25 cellular contexts compared by ENCODE assay signal in the genomic region with DNA sequence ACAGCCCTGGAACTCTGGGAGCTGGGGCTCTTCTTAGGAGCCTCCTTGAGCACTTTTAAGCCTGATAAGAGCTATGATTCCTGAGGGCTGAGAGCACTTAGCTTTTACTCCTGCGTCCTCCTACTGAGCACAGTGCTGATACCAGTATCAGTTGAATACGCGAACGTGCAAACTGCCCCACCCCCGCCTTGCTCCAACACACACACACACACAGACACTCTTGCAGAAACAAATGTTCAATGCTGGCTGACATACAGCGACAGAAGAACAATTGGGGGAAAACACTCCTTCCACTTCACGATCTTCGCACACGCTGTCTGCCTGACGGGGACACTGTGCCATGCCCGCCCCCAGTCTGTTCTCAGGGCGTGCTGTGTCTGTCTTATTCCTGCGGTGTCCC. TPM values are rescaled to one million over a fixed set of nuclear protein-coding genes. Genes with fewer than 3 reads are reported as not detected.
A peak's percentile ranks its signal among the peaks of the same experiment; 100 is the strongest.
DNase-seq lines count a peak whose midpoint lies in the region; FAIRE-seq and TF ChIP-seq lines count a peak whose summit lies in the region.
"Had no signal": no experiment of that assay in that cellular context is flagged by ENCODE, and none has a peak within 500 bp of the region (broad histone marks: within the 10 kb centered on the region; RNA-seq: fewer than 3 reads in every experiment).

No MANE protein-coding gene starts in this region.

- H3K4me1 ChIP-seq in kidney (ENCODE audit: control insufficient read depth in 1 of 2, insufficient read depth in 1 of 2, low read depth in 1 of 2, low read length in 2 of 2): peaks cover 23 to 28% of the 10 kb centered on the region in 2 donors
- H3K4me1 ChIP-seq in small intestine (ENCODE audit: control insufficient read depth in 2 of 2, insufficient read depth in 1 of 2, low read depth in 1 of 2, low read length in 1 of 2): peaks cover 3 to 20% of the 10 kb centered on the region in 2 donors
- H3K4me1 ChIP-seq: vagina had no signal

- H3K36me3 ChIP-seq in kidney (ENCODE audit: control insufficient read depth in 1 of 2, insufficient read depth in 2 of 2, low read length in 2 of 2) (no peaks in the 10 kb centered on the region), small intestine (ENCODE audit: control insufficient read depth in 2 of 2, insufficient read depth in 2 of 2, low read length in 2 of 2) (no peaks in the 10 kb centered on the region)
- H3K36me3 ChIP-seq: BE2C, left ventricle myocardium inferior, ovary, right atrium auricular region, vagina had no signal

- no peak overlapping the region for H3K27ac ChIP-seq in kidney (ENCODE audit: low read depth in 2 of 2, low read length in 2 of 2)
- H3K27ac ChIP-seq in small intestine (ENCODE audit: low read depth in 1 of 2, low read length in 1 of 2): no peak overlapping the region
- H3K27ac ChIP-seq: left ventricle myocardium inferior, right atrium auricular region, vagina had no signal

- DNase-seq in NCI-H345 (lab: John Stamatoyannopoulos, UW): peak; percentile 46
- no peak for DNase-seq in NCI-H345 treated with DMSO at 0.1 percent for 48 hours (lab: John Stamatoyannopoulos, UW; ENCODE audit: unreplicated experiment)
- peak; percentile 37 for DNase-seq in NCI-H69 (lab: John Stamatoyannopoulos, UW)
- DNase-seq in kidney: peak; percentile 15
- peak; percentile 62 for DNase-seq in small intestine
- DNase-seq in nephron progenitor cell: no peak
- no peak for DNase-seq in ecto neural progenitor cell (ENCODE audit: low spot score)
- DNase-seq in NCI-H1092 treated with DMSO at 0.1 percent for 48 hours (lab: John Stamatoyannopoulos, UW): no peak
- DNase-seq: BE2C, Caco-2, left ventricle myocardium inferior, NCI-H146, NCI-H510A treated with DMSO at 0.1 percent for 48 hours, T-helper 9 cell had no signal

- peaks cover 84% of the 10 kb centered on the region for H3K4me1 Mint-ChIP-seq in nephron progenitor cell

- peaks cover 0 to 2% of the 10 kb centered on the region in 2 donors for H3K27me3 ChIP-seq in small intestine (ENCODE audit: control insufficient read depth in 2 of 2, insufficient read depth in 2 of 2, low read length in 2 of 2)
- H3K27me3 ChIP-seq: BE2C, ovary, right atrium auricular region, vagina had no signal

- H3K9me3 ChIP-seq in kidney (ENCODE audit: control insufficient read depth in 1 of 2, low read length in 2 of 2): no peaks in the 10 kb centered on the region
- no peaks in the 10 kb centered on the region for H3K9me3 ChIP-seq in small intestine (ENCODE audit: control insufficient read depth, low read depth)
- H3K9me3 ChIP-seq: BE2C, Caco-2, left ventricle myocardium inferior, ovary, right atrium auricular region, vagina had no signal

- H3K27me3 Mint-ChIP-seq in nephron progenitor cell (ENCODE audit: low read depth, poor library complexity): peaks cover 15% of the 10 kb centered on the region

- 22 to 41% (median 37%) methylated on average over 13 of the region's 13 CpGs for WGBS in small intestine, 3 donors

- no peak overlapping the region for H3K9ac ChIP-seq in kidney (ENCODE audit: low read length in 2 of 2)

- no peak overlapping the region for H3K4me3 ChIP-seq in kidney (ENCODE audit: low read length in 2 of 2)
- H3K4me3 ChIP-seq in small intestine (ENCODE audit: low read depth in 1 of 2, low read length in 2 of 2): no peak overlapping the region
- H3K4me3 ChIP-seq: left ventricle myocardium inferior, ovary, right atrium auricular region, vagina had no signal

- no peak for TF ChIP-seq CTCF in kidney (IDR thresholded peaks at IDR 0.05; ENCODE audit: borderline replicate concordance, extremely low read depth, insufficient read depth)
- no peak for TF ChIP-seq CTCF in nephron progenitor cell (IDR thresholded peaks at IDR 0.05)

- H3K9me3 Mint-ChIP-seq in nephron progenitor cell: no peaks in the 10 kb centered on the region
- H3K9me3 Mint-ChIP-seq: activated naive CD4-positive, alpha-beta T cell treated with anti-CD3 and anti-CD28 coated beads, Interleukin-2, amount 50 U/mL, for 72 hours; activated T-helper 1 cell treated with anti-CD3 and anti-CD28 coated beads, Interleukin-12 subunit alpha, Interleukin-12 subunit beta, Interleukin-2, Interleukin-4 antibody, amounts not matched to agents 30 ng/mL and 10 ng/mL and 1 ng/mL, durations not matched to agents 14 hours and 24 hours and 36 hours had no signal

- no peaks in the 10 kb centered on the region for H3K36me3 Mint-ChIP-seq in nephron progenitor cell (ENCODE audit: low read depth)
- H3K36me3 Mint-ChIP-seq: activated naive CD4-positive, alpha-beta T cell treated with anti-CD3 and anti-CD28 coated beads, Interleukin-2, amount 50 U/mL, for 72 hours had no signal

- no peak overlapping the region for H3K27ac Mint-ChIP-seq in nephron progenitor cell
- H3K27ac Mint-ChIP-seq: activated naive CD4-positive, alpha-beta T cell treated with anti-CD3 and anti-CD28 coated beads, Interleukin-2, amount 50 U/mL, for 72 hours; activated T-helper 1 cell treated with anti-CD3 and anti-CD28 coated beads, Interleukin-12 subunit alpha, Interleukin-12 subunit beta, Interleukin-2, Interleukin-4 antibody, amounts not matched to agents 30 ng/mL and 10 ng/mL and 1 ng/mL, durations not matched to agents 14 hours and 24 hours and 36 hours had no signal

- H3K4me3 Mint-ChIP-seq in nephron progenitor cell: no peak overlapping the region
- H3K4me3 Mint-ChIP-seq: activated T-helper 1 cell treated with anti-CD3 and anti-CD28 coated beads, Interleukin-12 subunit alpha, Interleukin-12 subunit beta, Interleukin-2, Interleukin-4 antibody, amounts not matched to agents 30 ng/mL and 10 ng/mL and 1 ng/mL, durations not matched to agents 14 hours and 24 hours and 36 hours had no signal

- intact Hi-C loops in kidney (cut with DNase I): no loop called here

- no peak for FAIRE-seq in kidney (lab: Jason Lieb, UNC)
- no peak for FAIRE-seq in small intestine (lab: Jason Lieb, UNC)
- FAIRE-seq: A204.1, GM18507 had no signal

RNA-seq across cellular contexts. Expression of gene DLK1, which starts 57.2 kb away (rescaled TPM):
- total RNA-seq in kidney: not detected
- 0.17 TPM for polyA plus RNA-seq in kidney (ENCODE audit: insufficient read depth, low read depth, low replicate concordance)
- polyA plus RNA-seq in small intestine: under 1 TPM; 0.04 to 0.89 (median 0.54) TPM
- total RNA-seq: activated CD8-positive, alpha-beta memory T cell treated with anti-CD3 and anti-CD28 coated beads for 36 hours; activated naive CD4-positive, alpha-beta T cell treated with anti-CD3 and anti-CD28 coated beads, Interleukin-2, amount 50 U/mL, for 72 hours; activated T-helper 1 cell treated with anti-CD3 and anti-CD28 coated beads, Interleukin-12 subunit alpha, Interleukin-12 subunit beta, Interleukin-2, Interleukin-4 antibody, amounts not matched to agents 30 ng/mL and 10 ng/mL and 1 ng/mL, durations not matched to agents 14 hours and 24 hours and 36 hours; Caco-2; fibroblast of lung; M059J; right atrium auricular region; RPMI7951 had no signal
- polyA plus RNA-seq: fibroblast of lung had no signal

Comparison
In these comparisons a context has a peak if more than half of its experiments do, and no peak if none do; other contexts are left out.
1. DNase-seq: peak in NCI-H345 (single experiment), NCI-H69 (single experiment), kidney (single experiment) and small intestine (single experiment); none in NCI-H345 treated with DMSO at 0.1 percent for 48 hours (single experiment), nephron progenitor cell (single experiment), ecto neural progenitor cell (single experiment) and NCI-H1092 treated with DMSO at 0.1 percent for 48 hours (single experiment).